1 cellular context compared by ENCODE assay signal in genomic region chr4:26648260-26648659, GRCh38.
TF ChIP-seq lines count a peak whose summit lies in the region.

No MANE protein-coding gene starts in this region.

TF ChIP-seq in GM23338, 12 proteins besides CTCF, POLR2A, EP300 and RAD21 (continued from another document):
- TF ChIP-seq, protein P1, sequence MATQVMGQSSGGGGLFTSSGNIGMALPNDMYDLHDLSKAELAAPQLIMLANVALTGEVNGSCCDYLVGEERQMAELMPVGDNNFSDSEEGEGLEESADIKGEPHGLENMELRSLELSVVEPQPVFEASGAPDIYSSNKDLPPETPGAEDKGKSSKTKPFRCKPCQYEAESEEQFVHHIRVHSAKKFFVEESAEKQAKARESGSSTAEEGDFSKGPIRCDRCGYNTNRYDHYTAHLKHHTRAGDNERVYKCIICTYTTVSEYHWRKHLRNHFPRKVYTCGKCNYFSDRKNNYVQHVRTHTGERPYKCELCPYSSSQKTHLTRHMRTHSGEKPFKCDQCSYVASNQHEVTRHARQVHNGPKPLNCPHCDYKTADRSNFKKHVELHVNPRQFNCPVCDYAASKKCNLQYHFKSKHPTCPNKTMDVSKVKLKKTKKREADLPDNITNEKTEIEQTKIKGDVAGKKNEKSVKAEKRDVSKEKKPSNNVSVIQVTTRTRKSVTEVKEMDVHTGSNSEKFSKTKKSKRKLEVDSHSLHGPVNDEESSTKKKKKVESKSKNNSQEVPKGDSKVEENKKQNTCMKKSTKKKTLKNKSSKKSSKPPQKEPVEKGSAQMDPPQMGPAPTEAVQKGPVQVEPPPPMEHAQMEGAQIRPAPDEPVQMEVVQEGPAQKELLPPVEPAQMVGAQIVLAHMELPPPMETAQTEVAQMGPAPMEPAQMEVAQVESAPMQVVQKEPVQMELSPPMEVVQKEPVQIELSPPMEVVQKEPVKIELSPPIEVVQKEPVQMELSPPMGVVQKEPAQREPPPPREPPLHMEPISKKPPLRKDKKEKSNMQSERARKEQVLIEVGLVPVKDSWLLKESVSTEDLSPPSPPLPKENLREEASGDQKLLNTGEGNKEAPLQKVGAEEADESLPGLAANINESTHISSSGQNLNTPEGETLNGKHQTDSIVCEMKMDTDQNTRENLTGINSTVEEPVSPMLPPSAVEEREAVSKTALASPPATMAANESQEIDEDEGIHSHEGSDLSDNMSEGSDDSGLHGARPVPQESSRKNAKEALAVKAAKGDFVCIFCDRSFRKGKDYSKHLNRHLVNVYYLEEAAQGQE (IDR thresholded peaks at IDR 0.05; ENCODE audit: unreplicated experiment) = no peak
- no peak for TF ChIP-seq ZNF462 (CRISPR knock-in tag; IDR thresholded peaks at IDR 0.05)
- TF ChIP-seq POLR2AphosphoS5 (IDR thresholded peaks at IDR 0.05; ENCODE audit: low read depth) = no peak
- no peak for TF ChIP-seq EZH2 (IDR thresholded peaks at IDR 0.05; ENCODE audit: low read depth, unreplicated experiment)
